Comparison of ENCODE assay signal across 8 cellular contexts in the genomic region with DNA sequence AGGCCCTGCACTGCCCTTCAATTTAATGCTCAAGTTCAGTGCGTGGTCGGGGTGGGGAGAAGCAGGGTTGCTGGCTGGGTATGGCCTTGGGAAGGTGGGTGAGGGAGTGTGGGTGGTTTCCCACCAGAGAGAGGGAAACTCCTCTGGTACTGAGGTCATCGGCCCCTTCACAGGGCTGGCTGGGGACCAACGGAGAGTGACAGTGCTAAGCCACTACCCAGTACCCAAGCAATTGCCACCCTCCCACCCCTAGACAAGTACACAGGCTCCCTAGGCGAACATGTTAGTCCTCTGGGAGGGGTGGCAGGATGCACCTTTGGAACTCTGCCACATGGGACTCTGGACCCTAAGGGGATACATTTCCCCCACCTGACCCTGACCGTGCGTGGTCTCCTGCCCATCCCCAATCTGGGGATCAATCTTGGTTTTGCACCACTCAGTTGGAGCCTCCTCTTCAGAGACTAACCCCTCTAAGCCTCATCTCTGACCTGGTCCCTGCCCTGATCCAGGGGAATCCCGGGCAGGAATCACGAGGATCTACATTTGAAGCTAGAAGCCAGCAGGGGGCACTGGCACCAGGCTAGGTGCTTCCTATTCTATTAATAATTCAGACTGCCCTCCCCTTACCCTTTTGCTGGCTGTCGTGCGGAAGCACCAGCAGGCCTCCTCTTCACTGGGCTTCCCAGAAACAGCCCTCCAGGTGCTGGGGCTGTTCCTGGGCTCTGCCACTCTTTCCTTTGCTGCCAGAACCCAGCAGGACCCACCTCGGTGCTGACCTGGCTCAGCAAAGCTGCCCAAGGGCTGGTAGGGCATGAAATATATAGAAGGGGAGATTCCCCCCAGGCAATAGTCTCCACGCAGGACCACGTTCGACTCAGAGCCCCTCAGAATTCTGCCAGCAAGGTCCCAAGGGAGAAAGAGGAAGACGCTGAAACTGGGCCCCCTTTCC.
A peak's percentile ranks its signal among the peaks of the same experiment; 100 is the strongest.
DNase-seq lines count a peak whose midpoint lies in the region; ATAC-seq and TF ChIP-seq lines count a peak whose summit lies in the region.

No MANE protein-coding gene starts in this region.

- H3K9me2 ChIP-seq in PC-9 (ENCODE audit: insufficient read depth) = no peaks in the 10 kb centered on the region

- H3K27me3 ChIP-seq in PC-9 (ENCODE audit: insufficient read depth, low read depth) (peaks cover 43% of the 10 kb centered on the region), upper lobe of right lung (no peaks in the 10 kb centered on the region)

- H3K4me1 Mint-ChIP-seq in activated naive CD8-positive, alpha-beta T cell treated with anti-CD3 and anti-CD28 coated beads, Interleukin-2, amount 50 U/mL, for 24 hours = no peaks in the 10 kb centered on the region
- H3K4me1 Mint-ChIP-seq in activated naive CD8-positive, alpha-beta T cell treated with anti-CD3 and anti-CD28 coated beads for 36 hours = no peaks in the 10 kb centered on the region
- H3K4me1 Mint-ChIP-seq in glutamatergic neuron (ENCODE audit: low read depth, unreplicated experiment) = peaks cover 34% of the 10 kb centered on the region

- POLR2A ChIA-PET in PC-9 (lab: Charles Lee; ENCODE audit: unreplicated experiment) = no interaction called here

- H3K79me2 ChIP-seq in PC-9 (ENCODE audit: low read depth) = no peaks in the 10 kb centered on the region

- no peak overlapping the region for H3K27ac ChIP-seq in PC-9
- H3K27ac ChIP-seq in upper lobe of right lung = no peak overlapping the region

- ATAC-seq in activated naive CD8-positive, alpha-beta T cell treated with anti-CD3 and anti-CD28 coated beads, Interleukin-2, amount 50 U/mL, for 24 hours = peak; percentile 20
- ATAC-seq in upper lobe of right lung (peak; percentile 14), GM18502 (IDR thresholded peaks at IDR 0.05; ENCODE audit: poor library complexity, unreplicated experiment) (no peak)

- no peaks in the 10 kb centered on the region for H3K36me3 ChIP-seq in PC-9 (ENCODE audit: low read depth)
- H3K36me3 ChIP-seq in upper lobe of right lung = no peaks in the 10 kb centered on the region

- no peaks in the 10 kb centered on the region for H3K9me3 Mint-ChIP-seq in activated naive CD8-positive, alpha-beta T cell treated with anti-CD3 and anti-CD28 coated beads, Interleukin-2, amount 50 U/mL, for 24 hours
- no peaks in the 10 kb centered on the region for H3K9me3 Mint-ChIP-seq in activated naive CD8-positive, alpha-beta T cell treated with anti-CD3 and anti-CD28 coated beads for 36 hours
- H3K9me3 Mint-ChIP-seq in glutamatergic neuron (ENCODE audit: unreplicated experiment) = peaks cover 1% of the 10 kb centered on the region

- no peak overlapping the region for H3K4me2 ChIP-seq in PC-9

- intact Hi-C loops in PC-9 (cut with micrococcal nuclease; ENCODE audit: unreplicated experiment) = no loop called here
- intact Hi-C loops in upper lobe of right lung (cut with DNase I) = no loop called here

- BruUV-seq in PC-9 (replicated peaks; lab: Mats Ljungman, UMichigan) = no TSS peak

- H3F3A ChIP-seq in PC-9 (ENCODE audit: insufficient read depth, low read depth) = no peaks in the 10 kb centered on the region

- H3K4me3 Mint-ChIP-seq in activated naive CD8-positive, alpha-beta T cell treated with anti-CD3 and anti-CD28 coated beads, Interleukin-2, amount 50 U/mL, for 24 hours = no peak overlapping the region
- H3K4me3 Mint-ChIP-seq in activated naive CD8-positive, alpha-beta T cell treated with anti-CD3 and anti-CD28 coated beads for 36 hours = no peak overlapping the region
- no peak overlapping the region for H3K4me3 Mint-ChIP-seq in glutamatergic neuron (ENCODE audit: unreplicated experiment)

- H4K20me1 ChIP-seq in PC-9 (ENCODE audit: insufficient read depth) = no peaks in the 10 kb centered on the region

- CTCF ChIA-PET in PC-9 (lab: Charles Lee) = interaction anchor here (0.6 kb wide), 1 partner anchor 75 kb away, joined by 3 read pairs; no protein-coding TSS in a partner anchor

- H3K36me3 Mint-ChIP-seq in activated naive CD8-positive, alpha-beta T cell treated with anti-CD3 and anti-CD28 coated beads, Interleukin-2, amount 50 U/mL, for 24 hours (ENCODE audit: low read depth) = no peaks in the 10 kb centered on the region
- H3K36me3 Mint-ChIP-seq in activated naive CD8-positive, alpha-beta T cell treated with anti-CD3 and anti-CD28 coated beads for 36 hours = no peaks in the 10 kb centered on the region
- no peaks in the 10 kb centered on the region for H3K36me3 Mint-ChIP-seq in glutamatergic neuron (ENCODE audit: unreplicated experiment)

- H3K4me3 ChIP-seq in PC-9 (no peak overlapping the region), upper lobe of right lung (no peak overlapping the region)

- H2AFZ ChIP-seq in PC-9 = no peak overlapping the region

- H3K27ac Mint-ChIP-seq in activated naive CD8-positive, alpha-beta T cell treated with anti-CD3 and anti-CD28 coated beads, Interleukin-2, amount 50 U/mL, for 24 hours = no peak overlapping the region
- no peak overlapping the region for H3K27ac Mint-ChIP-seq in activated naive CD8-positive, alpha-beta T cell treated with anti-CD3 and anti-CD28 coated beads for 36 hours
- H3K27ac Mint-ChIP-seq in glutamatergic neuron (ENCODE audit: unreplicated experiment) = no peak overlapping the region

- H3K9me3 ChIP-seq in PC-9 (ENCODE audit: insufficient read depth, low read depth) (no peaks in the 10 kb centered on the region), upper lobe of right lung (no peaks in the 10 kb centered on the region)

- H3K4me1 ChIP-seq in PC-9 (replicated peaks; ENCODE audit: insufficient read depth) = no peaks in the 10 kb centered on the region
- H3K4me1 ChIP-seq in upper lobe of right lung = no peaks in the 10 kb centered on the region

- H3K27me3 Mint-ChIP-seq in activated naive CD8-positive, alpha-beta T cell treated with anti-CD3 and anti-CD28 coated beads, Interleukin-2, amount 50 U/mL, for 24 hours = no peaks in the 10 kb centered on the region
- peaks cover 8% of the 10 kb centered on the region for H3K27me3 Mint-ChIP-seq in activated naive CD8-positive, alpha-beta T cell treated with anti-CD3 and anti-CD28 coated beads for 36 hours
- peaks cover 4% of the 10 kb centered on the region for H3K27me3 Mint-ChIP-seq in glutamatergic neuron (ENCODE audit: unreplicated experiment)

- DNase-seq in activated naive CD8-positive, alpha-beta T cell treated with anti-CD3 and anti-CD28 coated beads, Interleukin-2, amount 50 U/mL, for 24 hours = no peak
- DNase-seq in activated naive CD8-positive, alpha-beta T cell treated with anti-CD3 and anti-CD28 coated beads for 36 hours = no peak
- DNase-seq in PC-9 (no peak), glutamatergic neuron (peak; percentile 69), upper lobe of right lung (no peak), NOMO-1 treated with dmso at 0.1 percent for 144 hours (lab: John Stamatoyannopoulos, UW; ENCODE audit: unreplicated experiment) (no peak), RKO (ENCODE audit: low spot score) (no peak)

- TF ChIP-seq CTCF in PC-9 (conservative IDR thresholded peaks at IDR 0.05) = peak; percentile 58
- TF ChIP-seq CTCF in glutamatergic neuron (IDR thresholded peaks at IDR 0.05; ENCODE audit: partially characterized antibody, unreplicated experiment) = peak; percentile 67
- peak; percentile 30 for TF ChIP-seq CTCF in upper lobe of right lung (IDR thresholded peaks at IDR 0.05)
